1 cellular context compared by ENCODE assay signal in the genomic region with DNA sequence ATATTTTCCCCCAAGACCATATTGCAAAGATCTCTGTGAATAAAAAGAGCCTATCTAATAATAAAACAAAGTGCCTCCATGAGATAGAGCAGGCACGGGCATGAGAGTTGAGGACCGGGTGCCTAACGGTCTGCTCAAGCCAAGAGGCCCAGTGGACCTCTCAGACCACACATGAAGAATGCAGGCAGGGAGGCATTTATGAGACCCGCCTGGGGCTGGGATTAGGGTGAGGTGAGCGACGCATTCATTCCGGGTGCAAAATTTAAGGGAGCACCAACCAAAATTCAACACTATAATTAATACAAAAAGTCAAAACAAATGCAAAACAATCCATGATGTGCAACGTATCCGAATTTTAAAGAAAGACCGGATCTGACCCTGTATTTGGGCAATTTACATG.
TF ChIP-seq lines count a peak whose summit lies in the region.

No MANE protein-coding gene starts in this region.

TF ChIP-seq in GM23338, 12 proteins besides CTCF, POLR2A, EP300 and RAD21 (continued from another document):
- TF ChIP-seq, protein P1, sequence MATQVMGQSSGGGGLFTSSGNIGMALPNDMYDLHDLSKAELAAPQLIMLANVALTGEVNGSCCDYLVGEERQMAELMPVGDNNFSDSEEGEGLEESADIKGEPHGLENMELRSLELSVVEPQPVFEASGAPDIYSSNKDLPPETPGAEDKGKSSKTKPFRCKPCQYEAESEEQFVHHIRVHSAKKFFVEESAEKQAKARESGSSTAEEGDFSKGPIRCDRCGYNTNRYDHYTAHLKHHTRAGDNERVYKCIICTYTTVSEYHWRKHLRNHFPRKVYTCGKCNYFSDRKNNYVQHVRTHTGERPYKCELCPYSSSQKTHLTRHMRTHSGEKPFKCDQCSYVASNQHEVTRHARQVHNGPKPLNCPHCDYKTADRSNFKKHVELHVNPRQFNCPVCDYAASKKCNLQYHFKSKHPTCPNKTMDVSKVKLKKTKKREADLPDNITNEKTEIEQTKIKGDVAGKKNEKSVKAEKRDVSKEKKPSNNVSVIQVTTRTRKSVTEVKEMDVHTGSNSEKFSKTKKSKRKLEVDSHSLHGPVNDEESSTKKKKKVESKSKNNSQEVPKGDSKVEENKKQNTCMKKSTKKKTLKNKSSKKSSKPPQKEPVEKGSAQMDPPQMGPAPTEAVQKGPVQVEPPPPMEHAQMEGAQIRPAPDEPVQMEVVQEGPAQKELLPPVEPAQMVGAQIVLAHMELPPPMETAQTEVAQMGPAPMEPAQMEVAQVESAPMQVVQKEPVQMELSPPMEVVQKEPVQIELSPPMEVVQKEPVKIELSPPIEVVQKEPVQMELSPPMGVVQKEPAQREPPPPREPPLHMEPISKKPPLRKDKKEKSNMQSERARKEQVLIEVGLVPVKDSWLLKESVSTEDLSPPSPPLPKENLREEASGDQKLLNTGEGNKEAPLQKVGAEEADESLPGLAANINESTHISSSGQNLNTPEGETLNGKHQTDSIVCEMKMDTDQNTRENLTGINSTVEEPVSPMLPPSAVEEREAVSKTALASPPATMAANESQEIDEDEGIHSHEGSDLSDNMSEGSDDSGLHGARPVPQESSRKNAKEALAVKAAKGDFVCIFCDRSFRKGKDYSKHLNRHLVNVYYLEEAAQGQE (IDR thresholded peaks at IDR 0.05; ENCODE audit: unreplicated experiment): no peak
- no peak for TF ChIP-seq NANOG (IDR thresholded peaks at IDR 0.05; ENCODE audit: borderline replicate concordance)
- TF ChIP-seq EZH2phosphoT487 (IDR thresholded peaks at IDR 0.05; ENCODE audit: unreplicated experiment): no peak
- no peak for TF ChIP-seq CREB1 (CRISPR knock-in tag; IDR thresholded peaks at IDR 0.05; ENCODE audit: low read depth)
- TF ChIP-seq EZH2 (IDR thresholded peaks at IDR 0.05; ENCODE audit: low read depth, unreplicated experiment): no peak
- TF ChIP-seq, protein P2, sequence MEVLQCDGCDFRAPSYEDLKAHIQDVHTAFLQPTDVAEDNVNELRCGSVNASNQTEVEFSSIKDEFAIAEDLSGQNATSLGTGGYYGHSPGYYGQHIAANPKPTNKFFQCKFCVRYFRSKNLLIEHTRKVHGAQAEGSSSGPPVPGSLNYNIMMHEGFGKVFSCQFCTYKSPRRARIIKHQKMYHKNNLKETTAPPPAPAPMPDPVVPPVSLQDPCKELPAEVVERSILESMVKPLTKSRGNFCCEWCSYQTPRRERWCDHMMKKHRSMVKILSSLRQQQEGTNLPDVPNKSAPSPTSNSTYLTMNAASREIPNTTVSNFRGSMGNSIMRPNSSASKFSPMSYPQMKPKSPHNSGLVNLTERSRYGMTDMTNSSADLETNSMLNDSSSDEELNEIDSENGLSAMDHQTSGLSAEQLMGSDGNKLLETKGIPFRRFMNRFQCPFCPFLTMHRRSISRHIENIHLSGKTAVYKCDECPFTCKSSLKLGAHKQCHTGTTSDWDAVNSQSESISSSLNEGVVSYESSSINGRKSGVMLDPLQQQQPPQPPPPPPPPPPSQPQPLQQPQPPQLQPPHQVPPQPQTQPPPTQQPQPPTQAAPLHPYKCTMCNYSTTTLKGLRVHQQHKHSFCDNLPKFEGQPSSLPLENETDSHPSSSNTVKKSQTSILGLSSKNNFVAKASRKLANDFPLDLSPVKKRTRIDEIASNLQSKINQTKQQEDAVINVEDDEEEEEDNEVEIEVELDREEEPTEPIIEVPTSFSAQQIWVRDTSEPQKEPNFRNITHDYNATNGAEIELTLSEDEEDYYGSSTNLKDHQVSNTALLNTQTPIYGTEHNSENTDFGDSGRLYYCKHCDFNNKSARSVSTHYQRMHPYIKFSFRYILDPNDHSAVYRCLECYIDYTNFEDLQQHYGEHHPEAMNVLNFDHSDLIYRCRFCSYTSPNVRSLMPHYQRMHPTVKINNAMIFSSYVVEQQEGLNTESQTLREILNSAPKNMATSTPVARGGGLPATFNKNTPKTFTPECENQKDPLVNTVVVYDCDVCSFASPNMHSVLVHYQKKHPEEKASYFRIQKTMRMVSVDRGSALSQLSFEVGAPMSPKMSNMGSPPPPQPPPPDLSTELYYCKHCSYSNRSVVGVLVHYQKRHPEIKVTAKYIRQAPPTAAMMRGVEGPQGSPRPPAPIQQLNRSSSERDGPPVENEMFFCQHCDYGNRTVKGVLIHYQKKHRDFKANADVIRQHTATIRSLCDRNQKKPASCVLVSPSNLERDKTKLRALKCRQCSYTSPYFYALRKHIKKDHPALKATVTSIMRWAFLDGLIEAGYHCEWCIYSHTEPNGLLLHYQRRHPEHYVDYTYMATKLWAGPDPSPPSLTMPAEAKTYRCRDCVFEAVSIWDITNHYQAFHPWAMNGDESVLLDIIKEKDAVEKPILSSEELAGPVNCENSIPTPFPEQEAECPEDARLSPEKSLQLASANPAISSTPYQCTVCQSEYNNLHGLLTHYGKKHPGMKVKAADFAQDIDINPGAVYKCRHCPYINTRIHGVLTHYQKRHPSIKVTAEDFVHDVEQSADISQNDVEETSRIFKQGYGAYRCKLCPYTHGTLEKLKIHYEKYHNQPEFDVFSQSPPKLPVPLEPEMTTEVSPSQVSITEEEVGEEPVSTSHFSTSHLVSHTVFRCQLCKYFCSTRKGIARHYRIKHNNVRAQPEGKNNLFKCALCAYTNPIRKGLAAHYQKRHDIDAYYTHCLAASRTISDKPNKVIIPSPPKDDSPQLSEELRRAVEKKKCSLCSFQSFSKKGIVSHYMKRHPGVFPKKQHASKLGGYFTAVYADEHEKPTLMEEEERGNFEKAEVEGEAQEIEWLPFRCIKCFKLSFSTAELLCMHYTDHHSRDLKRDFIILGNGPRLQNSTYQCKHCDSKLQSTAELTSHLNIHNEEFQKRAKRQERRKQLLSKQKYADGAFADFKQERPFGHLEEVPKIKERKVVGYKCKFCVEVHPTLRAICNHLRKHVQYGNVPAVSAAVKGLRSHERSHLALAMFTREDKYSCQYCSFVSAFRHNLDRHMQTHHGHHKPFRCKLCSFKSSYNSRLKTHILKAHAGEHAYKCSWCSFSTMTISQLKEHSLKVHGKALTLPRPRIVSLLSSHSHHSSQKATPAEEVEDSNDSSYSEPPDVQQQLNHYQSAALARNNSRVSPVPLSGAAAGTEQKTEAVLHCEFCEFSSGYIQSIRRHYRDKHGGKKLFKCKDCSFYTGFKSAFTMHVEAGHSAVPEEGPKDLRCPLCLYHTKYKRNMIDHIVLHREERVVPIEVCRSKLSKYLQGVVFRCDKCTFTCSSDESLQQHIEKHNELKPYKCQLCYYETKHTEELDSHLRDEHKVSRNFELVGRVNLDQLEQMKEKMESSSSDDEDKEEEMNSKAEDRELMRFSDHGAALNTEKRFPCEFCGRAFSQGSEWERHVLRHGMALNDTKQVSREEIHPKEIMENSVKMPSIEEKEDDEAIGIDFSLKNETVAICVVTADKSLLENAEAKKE (CRISPR knock-in tag; IDR thresholded peaks at IDR 0.05): no peak
